Comparison of ENCODE assay signal across 8 cellular contexts in the genomic region with DNA sequence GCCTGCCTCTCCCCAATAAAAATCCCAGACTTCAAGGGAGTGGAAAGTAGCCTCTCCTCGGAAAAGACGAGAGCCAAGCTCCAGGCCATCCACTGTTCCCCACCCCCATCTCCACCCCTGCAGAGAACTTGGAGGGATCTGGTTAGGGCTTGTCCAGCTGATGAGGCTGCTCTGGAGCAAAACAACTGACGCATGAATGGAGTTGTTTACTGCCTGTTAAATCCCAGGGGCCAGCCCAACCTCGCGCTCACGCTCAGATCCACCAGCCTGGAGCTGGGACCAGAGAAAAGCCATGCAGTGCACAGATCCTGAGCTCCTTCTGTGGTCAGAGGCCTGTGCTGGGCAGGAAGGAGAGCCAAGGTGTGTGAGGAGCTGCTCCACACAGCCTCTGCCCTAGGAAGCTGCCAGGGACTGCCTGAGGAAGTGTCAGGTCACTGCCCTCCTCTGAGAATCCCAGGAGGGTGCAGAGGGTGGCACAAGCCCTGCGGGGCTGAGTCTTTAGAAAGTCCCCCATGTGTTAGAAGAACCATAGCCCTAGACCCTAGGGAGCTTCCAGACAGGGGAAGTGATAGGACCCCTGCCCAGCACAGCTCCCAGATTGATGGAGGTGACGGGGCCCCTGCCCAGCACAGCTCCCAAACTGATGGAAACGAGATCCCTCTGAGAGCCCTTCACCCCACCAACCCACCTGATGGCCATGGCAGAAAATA.
A peak's percentile ranks its signal among the peaks of the same experiment; 100 is the strongest.
DNase-seq lines count a peak whose midpoint lies in the region; ATAC-seq, FAIRE-seq and TF ChIP-seq lines count a peak whose summit lies in the region.

No MANE protein-coding gene starts in this region.

- H3K27ac ChIP-seq in BLaER1 (peak overlapping the region; percentile 82), parathyroid adenoma (peak overlapping the region; percentile 19)

- H4K20me1 ChIP-seq in BLaER1, result 0 out of 2 replicates have a peak, but pooled peaks cover 7% of the 10 kb centered on the region

- H3K4me1 ChIP-seq in BLaER1, result peaks cover 92% of the 10 kb centered on the region
- no peaks in the 10 kb centered on the region for H3K4me1 ChIP-seq in parathyroid adenoma

- ATAC-seq in SK-N-SH treated with all-trans-retinoic acid at 6 μM for 48 hours (peak; percentile 2; the same call in 1 of the 3 replicates), HG02970 (IDR thresholded peaks at IDR 0.05; ENCODE audit: low FRiP score, unreplicated experiment) (no peak)

- TF ChIP-seq CTCF in parathyroid adenoma (IDR thresholded peaks at IDR 0.05), result no peak

- H3K4me3 ChIP-seq in BLaER1 (0 out of 2 replicates have a peak overlapping the region, but pooled peaks have one; percentile 23), parathyroid adenoma (ENCODE audit: low read depth, low read length) (no peak overlapping the region)

- no peaks in the 10 kb centered on the region for H3K79me2 ChIP-seq in parathyroid adenoma

- DNase-seq in foreskin melanocyte (peak; percentile 51), GM19239 (ENCODE audit: insufficient read length, low spot score) (no peak), GM19238 (ENCODE audit: insufficient read length, low spot score) (no peak), NK-92 (lab: John Stamatoyannopoulos, UW; ENCODE audit: unreplicated experiment) (no peak)

- no peaks in the 10 kb centered on the region for H3K9me3 ChIP-seq in BLaER1
- no peaks in the 10 kb centered on the region for H3K9me3 ChIP-seq in parathyroid adenoma (ENCODE audit: control insufficient read depth, low read length)

- FAIRE-seq in GM19239 (lab: Jason Lieb, UNC), result no peak

- peak overlapping the region; percentile 22; the same call in 1 of the 2 replicates for H3K9ac ChIP-seq in BLaER1
- no peak overlapping the region for H3K9ac ChIP-seq in parathyroid adenoma

- peaks cover 32% of the 10 kb centered on the region for H3K36me3 ChIP-seq in BLaER1
- no peaks in the 10 kb centered on the region for H3K36me3 ChIP-seq in parathyroid adenoma (ENCODE audit: control insufficient read depth, insufficient read depth, low read length)

- H3K4me2 ChIP-seq in BLaER1 (peak overlapping the region; percentile 81), parathyroid adenoma (ENCODE audit: low read length) (no peak overlapping the region)

- H3K27me3 ChIP-seq in BLaER1, result no peaks in the 10 kb centered on the region
- no peaks in the 10 kb centered on the region for H3K27me3 ChIP-seq in parathyroid adenoma (ENCODE audit: control insufficient read depth, insufficient read depth, low read length)

- H2AFZ ChIP-seq in parathyroid adenoma, result no peak overlapping the region

TF ChIP-seq in SK-N-SH treated with all-trans-retinoic acid at 6 μM for 48 hours, 23 proteins besides CTCF, POLR2A, EP300 and RAD21:
- TF ChIP-seq PPARA (CRISPR knock-in tag; IDR thresholded peaks at IDR 0.05; ENCODE audit: borderline replicate concordance) (no peak), ZFP30 (CRISPR knock-in tag; IDR thresholded peaks at IDR 0.05) (no peak), ESRRG (CRISPR knock-in tag; IDR thresholded peaks at IDR 0.05) (no peak), GLIS3 (CRISPR knock-in tag; IDR thresholded peaks at IDR 0.05) (no peak), ZNF565 (CRISPR knock-in tag; conservative IDR thresholded peaks at IDR 0.05; ENCODE audit: low read depth) (no peak), ZC3H10 (CRISPR knock-in tag; IDR thresholded peaks at IDR 0.05) (no peak), ARNTL (CRISPR knock-in tag; IDR thresholded peaks at IDR 0.05; ENCODE audit: borderline replicate concordance, low read depth) (no peak), OSR1 (CRISPR knock-in tag; IDR thresholded peaks at IDR 0.05) (no peak), TOX (CRISPR knock-in tag; IDR thresholded peaks at IDR 0.05; ENCODE audit: borderline replicate concordance) (no peak), ZFP3 (CRISPR knock-in tag; IDR thresholded peaks at IDR 0.05) (no peak), ISL1 (CRISPR knock-in tag; IDR thresholded peaks at IDR 0.05) (no peak), BACH2 (CRISPR knock-in tag; IDR thresholded peaks at IDR 0.05; ENCODE audit: borderline replicate concordance) (no peak), ZNF70 (CRISPR knock-in tag; IDR thresholded peaks at IDR 0.05) (no peak)
- TF ChIP-seq, protein P1, sequence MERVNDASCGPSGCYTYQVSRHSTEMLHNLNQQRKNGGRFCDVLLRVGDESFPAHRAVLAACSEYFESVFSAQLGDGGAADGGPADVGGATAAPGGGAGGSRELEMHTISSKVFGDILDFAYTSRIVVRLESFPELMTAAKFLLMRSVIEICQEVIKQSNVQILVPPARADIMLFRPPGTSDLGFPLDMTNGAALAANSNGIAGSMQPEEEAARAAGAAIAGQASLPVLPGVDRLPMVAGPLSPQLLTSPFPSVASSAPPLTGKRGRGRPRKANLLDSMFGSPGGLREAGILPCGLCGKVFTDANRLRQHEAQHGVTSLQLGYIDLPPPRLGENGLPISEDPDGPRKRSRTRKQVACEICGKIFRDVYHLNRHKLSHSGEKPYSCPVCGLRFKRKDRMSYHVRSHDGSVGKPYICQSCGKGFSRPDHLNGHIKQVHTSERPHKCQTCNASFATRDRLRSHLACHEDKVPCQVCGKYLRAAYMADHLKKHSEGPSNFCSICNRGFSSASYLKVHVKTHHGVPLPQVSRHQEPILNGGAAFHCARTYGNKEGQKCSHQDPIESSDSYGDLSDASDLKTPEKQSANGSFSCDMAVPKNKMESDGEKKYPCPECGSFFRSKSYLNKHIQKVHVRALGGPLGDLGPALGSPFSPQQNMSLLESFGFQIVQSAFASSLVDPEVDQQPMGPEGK (CRISPR knock-in tag; IDR thresholded peaks at IDR 0.05; ENCODE audit: borderline replicate concordance), result no peak
- TF ChIP-seq, protein P2, sequence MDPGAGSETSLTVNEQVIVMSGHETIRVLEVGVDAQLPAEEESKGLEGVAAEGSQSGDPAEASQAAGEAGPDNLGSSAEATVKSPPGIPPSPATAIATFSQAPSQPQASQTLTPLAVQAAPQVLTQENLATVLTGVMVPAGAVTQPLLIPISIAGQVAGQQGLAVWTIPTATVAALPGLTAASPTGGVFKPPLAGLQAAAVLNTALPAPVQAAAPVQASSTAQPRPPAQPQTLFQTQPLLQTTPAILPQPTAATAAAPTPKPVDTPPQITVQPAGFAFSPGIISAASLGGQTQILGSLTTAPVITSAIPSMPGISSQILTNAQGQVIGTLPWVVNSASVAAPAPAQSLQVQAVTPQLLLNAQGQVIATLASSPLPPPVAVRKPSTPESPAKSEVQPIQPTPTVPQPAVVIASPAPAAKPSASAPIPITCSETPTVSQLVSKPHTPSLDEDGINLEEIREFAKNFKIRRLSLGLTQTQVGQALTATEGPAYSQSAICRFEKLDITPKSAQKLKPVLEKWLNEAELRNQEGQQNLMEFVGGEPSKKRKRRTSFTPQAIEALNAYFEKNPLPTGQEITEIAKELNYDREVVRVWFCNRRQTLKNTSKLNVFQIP (CRISPR knock-in tag; IDR thresholded peaks at IDR 0.05; ENCODE audit: borderline replicate concordance, low read depth), result no peak
- TF ChIP-seq, protein P3, sequence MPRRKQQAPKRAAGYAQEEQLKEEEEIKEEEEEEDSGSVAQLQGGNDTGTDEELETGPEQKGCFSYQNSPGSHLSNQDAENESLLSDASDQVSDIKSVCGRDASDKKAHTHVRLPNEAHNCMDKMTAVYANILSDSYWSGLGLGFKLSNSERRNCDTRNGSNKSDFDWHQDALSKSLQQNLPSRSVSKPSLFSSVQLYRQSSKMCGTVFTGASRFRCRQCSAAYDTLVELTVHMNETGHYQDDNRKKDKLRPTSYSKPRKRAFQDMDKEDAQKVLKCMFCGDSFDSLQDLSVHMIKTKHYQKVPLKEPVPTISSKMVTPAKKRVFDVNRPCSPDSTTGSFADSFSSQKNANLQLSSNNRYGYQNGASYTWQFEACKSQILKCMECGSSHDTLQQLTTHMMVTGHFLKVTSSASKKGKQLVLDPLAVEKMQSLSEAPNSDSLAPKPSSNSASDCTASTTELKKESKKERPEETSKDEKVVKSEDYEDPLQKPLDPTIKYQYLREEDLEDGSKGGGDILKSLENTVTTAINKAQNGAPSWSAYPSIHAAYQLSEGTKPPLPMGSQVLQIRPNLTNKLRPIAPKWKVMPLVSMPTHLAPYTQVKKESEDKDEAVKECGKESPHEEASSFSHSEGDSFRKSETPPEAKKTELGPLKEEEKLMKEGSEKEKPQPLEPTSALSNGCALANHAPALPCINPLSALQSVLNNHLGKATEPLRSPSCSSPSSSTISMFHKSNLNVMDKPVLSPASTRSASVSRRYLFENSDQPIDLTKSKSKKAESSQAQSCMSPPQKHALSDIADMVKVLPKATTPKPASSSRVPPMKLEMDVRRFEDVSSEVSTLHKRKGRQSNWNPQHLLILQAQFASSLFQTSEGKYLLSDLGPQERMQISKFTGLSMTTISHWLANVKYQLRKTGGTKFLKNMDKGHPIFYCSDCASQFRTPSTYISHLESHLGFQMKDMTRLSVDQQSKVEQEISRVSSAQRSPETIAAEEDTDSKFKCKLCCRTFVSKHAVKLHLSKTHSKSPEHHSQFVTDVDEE (CRISPR knock-in tag; IDR thresholded peaks at IDR 0.05), result no peak
